In genomic region chr1:16900771-16901170, GRCh38 we compare ENCODE assay signal across 13 cellular contexts. TPM values are rescaled to one million over a fixed set of nuclear protein-coding genes. Genes with fewer than 3 reads are reported as not detected.
DNase-seq lines count a peak whose midpoint lies in the region; ATAC-seq and TF ChIP-seq lines count a peak whose summit lies in the region.
"Had no signal": no experiment of that assay in that cellular context is flagged by ENCODE, and none has a peak within 500 bp of the region (broad histone marks: within the 10 kb centered on the region; RNA-seq: fewer than 3 reads in every experiment).

No MANE protein-coding gene starts in this region.

- ATAC-seq in activated CD4-positive, alpha-beta T cell treated with anti-CD3 and anti-CD28 coated beads for 36 hours, result no peak
- no peak for ATAC-seq in GM21786 (IDR thresholded peaks at IDR 0.05; ENCODE audit: unreplicated experiment)
- ATAC-seq in GM19395 (IDR thresholded peaks at IDR 0.05; ENCODE audit: unreplicated experiment), result no peak
- ATAC-seq: left lobe of liver had no signal

- peak overlapping the region; percentile 54 for H3K9ac ChIP-seq in Loucy (ENCODE audit: low read depth, low read length, poor library complexity, severe bottlenecking)

- intact Hi-C loops in activated CD4-positive, alpha-beta T cell treated with anti-CD3 and anti-CD28 coated beads for 36 hours (cut with DNase I, micrococcal nuclease), result loop anchor here (5.0 to 10.0 kb wide), 4 partner anchors 176 to 1283 kb away; partner anchors contain the start of genes DDI2 (in 1 of the 2) and ZBTB17 (in 1 of the 2)
- intact Hi-C loops in Calu3 (cut with micrococcal nuclease; ENCODE audit: unreplicated experiment), result no loop called here

- CTCF ChIA-PET in activated CD4-positive, alpha-beta T cell treated with anti-CD3 and anti-CD28 coated beads for 36 hours (lab: Charles Lee), result interaction anchor here (0.6 kb wide), 1 partner anchor 14 kb away, joined by 3 read pairs; no protein-coding TSS in a partner anchor
- CTCF ChIA-PET in Calu3 (lab: Charles Lee), result no interaction called here

- no peak for DNase-seq in activated CD4-positive, alpha-beta T cell treated with anti-CD3 and anti-CD28 coated beads for 36 hours
- DNase-seq in activated CD4-positive, alpha-beta T cell treated with anti-CD3 and anti-CD28 coated beads for 48 hours, result no peak
- DNase-seq in progenitor cell of endocrine pancreas (ENCODE audit: low spot score, unreplicated experiment) (no peak), Calu3 (no peak)
- DNase-seq: activated CD8-positive, alpha-beta memory T cell treated with anti-CD3 and anti-CD28 coated beads for 24 hours; anterior cingulate cortex; BE2C had no signal

- peaks cover 2% of the 10 kb centered on the region for H3K27me3 Mint-ChIP-seq in activated CD4-positive, alpha-beta T cell treated with anti-CD3 and anti-CD28 coated beads for 36 hours
- peaks cover 4% of the 10 kb centered on the region for H3K27me3 Mint-ChIP-seq in brain
- no peaks in the 10 kb centered on the region for H3K27me3 Mint-ChIP-seq in progenitor cell of endocrine pancreas
- no peaks in the 10 kb centered on the region for H3K27me3 Mint-ChIP-seq in Calu3 (ENCODE audit: unreplicated experiment)

- H3K4me1 ChIP-seq in Loucy (ENCODE audit: insufficient read depth, low read length, poor library complexity, severe bottlenecking), result peaks cover 46% of the 10 kb centered on the region

- H3K4me3 Mint-ChIP-seq in activated CD4-positive, alpha-beta T cell treated with anti-CD3 and anti-CD28 coated beads for 36 hours, result no peak overlapping the region
- H3K4me3 Mint-ChIP-seq in brain, result peak overlapping the region in 1 of 5 experiments; percentile 45
- H3K4me3 Mint-ChIP-seq in progenitor cell of endocrine pancreas (ENCODE audit: low read depth), result no peak overlapping the region
- no peak overlapping the region for H3K4me3 Mint-ChIP-seq in Calu3 (ENCODE audit: low read depth, unreplicated experiment)

- no TSS peak for BruUV-seq in Calu3 (replicated peaks; lab: Mats Ljungman, UMichigan)

- no peaks in the 10 kb centered on the region for H4K20me1 ChIP-seq in Loucy (ENCODE audit: insufficient read depth, low read length, poor library complexity, severe bottlenecking)

- H3K36me3 ChIP-seq in Loucy (ENCODE audit: insufficient read depth, low read length), result no peaks in the 10 kb centered on the region
- H3K36me3 ChIP-seq: BE2C, right atrium auricular region had no signal

- no peaks in the 10 kb centered on the region for H3K79me2 ChIP-seq in Loucy (ENCODE audit: insufficient read depth, low read length)

- TF ChIP-seq CTCF in Loucy (conservative IDR thresholded peaks at IDR 0.05; ENCODE audit: low read length) (peak; percentile 54), brain (conservative IDR thresholded peaks at IDR 0.05) (no peak), progenitor cell of endocrine pancreas (IDR thresholded peaks at IDR 0.05; ENCODE audit: unreplicated experiment) (peak; percentile 11), Calu3 (IDR thresholded peaks at IDR 0.05; ENCODE audit: unreplicated experiment) (no peak)

- H3K36me3 Mint-ChIP-seq in activated CD4-positive, alpha-beta T cell treated with anti-CD3 and anti-CD28 coated beads for 36 hours (ENCODE audit: low read depth), result peaks cover 2% of the 10 kb centered on the region
- H3K36me3 Mint-ChIP-seq in brain (no peaks in the 10 kb centered on the region), progenitor cell of endocrine pancreas (ENCODE audit: insufficient read depth) (no peaks in the 10 kb centered on the region), Calu3 (ENCODE audit: insufficient read depth, unreplicated experiment) (peaks cover 28% of the 10 kb centered on the region)

- peaks cover 15% of the 10 kb centered on the region for H3F3A ChIP-seq in Loucy (ENCODE audit: low read depth)

- H3K27me3 ChIP-seq in Loucy (ENCODE audit: insufficient read depth, low read length, poor library complexity, severe bottlenecking), result no peaks in the 10 kb centered on the region
- H3K27me3 ChIP-seq: BE2C, right atrium auricular region had no signal

- peak overlapping the region; percentile 26 for H3K27ac Mint-ChIP-seq in activated CD4-positive, alpha-beta T cell treated with anti-CD3 and anti-CD28 coated beads for 36 hours
- peak overlapping the region; percentile 35 to 85 (median 73) for H3K27ac Mint-ChIP-seq in brain
- peak overlapping the region; percentile 86 for H3K27ac Mint-ChIP-seq in progenitor cell of endocrine pancreas
- no peak overlapping the region for H3K27ac Mint-ChIP-seq in Calu3 (ENCODE audit: unreplicated experiment)

- H3K4me2 ChIP-seq in Loucy (ENCODE audit: low read depth, low read length, poor library complexity, severe bottlenecking), result peak overlapping the region; percentile 47

- H3K4me1 Mint-ChIP-seq in activated CD4-positive, alpha-beta T cell treated with anti-CD3 and anti-CD28 coated beads for 36 hours, result peaks cover 48% of the 10 kb centered on the region
- H3K4me1 Mint-ChIP-seq in brain, result peaks cover 28% of the 10 kb centered on the region
- peaks cover 22% of the 10 kb centered on the region for H3K4me1 Mint-ChIP-seq in progenitor cell of endocrine pancreas (ENCODE audit: low read depth)
- H3K4me1 Mint-ChIP-seq in Calu3 (ENCODE audit: low read depth, unreplicated experiment), result peaks cover 14% of the 10 kb centered on the region

- no peak overlapping the region for H3K4me3 ChIP-seq in Loucy (ENCODE audit: low read length, poor library complexity, severe bottlenecking)
- H3K4me3 ChIP-seq: right atrium auricular region had no signal

- H3K9me3 ChIP-seq in Loucy (ENCODE audit: insufficient read depth, low read depth, low read length), result no peaks in the 10 kb centered on the region
- H3K9me3 ChIP-seq: BE2C had no signal

- H3K9me2 ChIP-seq in Loucy (replicated peaks; ENCODE audit: low read depth, low read length), result no peaks in the 10 kb centered on the region

- no peaks in the 10 kb centered on the region for H3K9me3 Mint-ChIP-seq in activated CD4-positive, alpha-beta T cell treated with anti-CD3 and anti-CD28 coated beads for 36 hours (ENCODE audit: low read depth)
- H3K9me3 Mint-ChIP-seq in brain (peaks cover 0 to 2% (median 0%) of the 10 kb centered on the region in 5 experiments), progenitor cell of endocrine pancreas (ENCODE audit: low read depth) (no peaks in the 10 kb centered on the region), Calu3 (ENCODE audit: low read depth, unreplicated experiment) (no peaks in the 10 kb centered on the region)

- POLR2A ChIA-PET in activated CD4-positive, alpha-beta T cell treated with anti-CD3 and anti-CD28 coated beads for 36 hours (lab: Charles Lee), result no interaction called here

- H2AFZ ChIP-seq in Loucy (ENCODE audit: low read length), result peak overlapping the region; percentile 58

RNA-seq across cellular contexts. Expression of gene RNU1-2, which starts 5.0 kb away (rescaled TPM):
- 1,000 to 10,000 TPM; 1,573 to 2,291 TPM for total RNA-seq in activated CD4-positive, alpha-beta T cell treated with anti-CD3 and anti-CD28 coated beads for 36 hours
- not detected for polyA plus RNA-seq in brain (ENCODE audit: insufficient read depth, low read depth, low replicate concordance)
- total RNA-seq in progenitor cell of endocrine pancreas, result 3,923 and 3,957 TPM in 2 replicates
- total RNA-seq in Calu3 (2022), result 1,678 and 1,905 TPM in 2 replicates
- total RNA-seq: right atrium auricular region had no signal

RNA-seq across cellular contexts. Expression of gene CROCC, which starts 21.0 kb away (rescaled TPM):
- 10 to 100 TPM; 18.4 to 25.7 TPM for total RNA-seq in activated CD4-positive, alpha-beta T cell treated with anti-CD3 and anti-CD28 coated beads for 36 hours
- polyA plus RNA-seq in brain (ENCODE audit: insufficient read depth, low read depth, low replicate concordance), result 29.1 TPM
- 51.5 TPM in 2 replicates for total RNA-seq in progenitor cell of endocrine pancreas
- total RNA-seq in Calu3 (2022), result 11.7 and 12.0 TPM in 2 replicates

Comparison
In these comparisons a context has a peak if more than half of its experiments do, and no peak if none do; other contexts are left out.
1. CTCF ChIP-seq: peak in Loucy (single experiment) and progenitor cell of endocrine pancreas (single experiment); none in brain (0 of 2) and Calu3 (single experiment).